In genomic region chr10:110865804-110866482, GRCh38 we compare ENCODE assay signal across 2 cellular contexts.
TF ChIP-seq lines count a peak whose summit lies in the region.

No MANE protein-coding gene starts in this region.

TF ChIP-seq in GM12891, 5 proteins besides CTCF, POLR2A, EP300 and RAD21 (continued from another document):
- no peak; the same call in 1 of the 2 replicates for TF ChIP-seq SPI1 (IDR thresholded peaks at IDR 0.05; ENCODE audit: low read depth, low read length)

TF ChIP-seq in IMR-90, 13 proteins besides CTCF, POLR2A, EP300 and RAD21 (continued from another document):
- TF ChIP-seq USF2 (IDR thresholded peaks at IDR 0.05; ENCODE audit: low read depth, low read length) (no peak), SMC3 (IDR thresholded peaks at IDR 0.05; ENCODE audit: low read depth, low read length) (no peak), FOS (IDR thresholded peaks at IDR 0.05; ENCODE audit: low read depth, low read length) (no peak), MAZ (IDR thresholded peaks at IDR 0.05; ENCODE audit: borderline replicate concordance, low read depth, low read length) (no peak), RCOR1 (IDR thresholded peaks at IDR 0.05; ENCODE audit: insufficient replicate concordance, low read length) (no peak), MXI1 (IDR thresholded peaks at IDR 0.05; ENCODE audit: borderline replicate concordance, low read depth, low read length) (no peak), RFX5 (IDR thresholded peaks at IDR 0.05; ENCODE audit: low read depth, low read length) (no peak), NFE2L2 (IDR thresholded peaks at IDR 0.05; ENCODE audit: low read depth, low read length) (no peak), MAFK (IDR thresholded peaks at IDR 0.05; ENCODE audit: low read depth, low read length) (no peak), ELK1 (IDR thresholded peaks at IDR 0.05; ENCODE audit: borderline replicate concordance, low read depth, low read length) (no peak), CEBPB (IDR thresholded peaks at IDR 0.05; ENCODE audit: low read depth, low read length) (no peak)
